ENCODE assay signal across 13 cellular contexts in the genomic region with DNA sequence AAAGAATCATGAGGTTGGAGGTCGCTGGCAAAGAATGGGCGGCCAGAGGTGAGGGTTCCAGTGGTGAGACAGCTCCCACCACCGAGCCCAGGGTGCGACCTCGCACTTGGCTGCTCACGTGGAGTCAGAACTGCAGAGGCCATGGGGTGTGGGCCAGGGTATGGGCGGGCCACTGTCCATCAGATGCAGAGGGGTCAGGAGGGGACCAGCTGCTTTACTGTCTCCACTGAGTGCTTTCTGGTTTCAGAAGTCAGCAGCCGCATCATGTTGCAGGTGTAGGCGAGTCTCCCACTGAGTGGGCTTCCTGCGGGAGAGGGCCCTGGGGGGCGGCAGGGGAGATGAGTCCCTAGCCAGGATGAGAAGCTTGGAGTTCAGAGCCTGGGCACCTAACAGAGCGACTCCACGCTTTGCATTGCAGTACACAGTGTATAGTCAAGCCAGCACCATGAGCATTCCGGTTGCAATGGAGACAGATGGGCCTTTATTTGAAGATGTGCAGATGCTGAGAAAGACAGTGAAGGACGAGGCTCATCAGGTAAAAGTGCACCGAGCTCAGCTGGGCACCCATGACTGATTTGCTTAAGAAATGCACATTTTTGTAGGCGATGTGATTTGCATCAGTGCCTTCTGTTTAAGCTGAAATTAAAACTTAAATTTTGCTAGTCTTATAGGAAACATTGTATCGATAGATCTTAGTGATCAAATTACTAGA. TPM values are rescaled to one million over a fixed set of nuclear protein-coding genes. Genes with fewer than 3 reads are reported as not detected.
A peak's percentile ranks its signal among the peaks of the same experiment; 100 is the strongest.
DNase-seq lines count a peak whose midpoint lies in the region; ATAC-seq, FAIRE-seq and TF ChIP-seq lines count a peak whose summit lies in the region.
"Had no signal": no experiment of that assay in that cellular context is flagged by ENCODE, and none has a peak within 500 bp of the region (broad histone marks: within the 10 kb centered on the region; RNA-seq: fewer than 3 reads in every experiment).

No MANE protein-coding gene starts in this region.

- POLR2A ChIA-PET in CD8-positive, alpha-beta T cell (lab: Charles Lee): no interaction called here
- POLR2A ChIA-PET in H1 (lab: Charles Lee; ENCODE audit: partially characterized antibody): interaction anchor here (0.7 to 4.5 kb wide), 3 partner anchors 21 to 46 kb away, joined by 3 to 21 read pairs (median 4); no protein-coding TSS in a partner anchor
- POLR2A ChIA-PET in naive thymus-derived CD8-positive, alpha-beta T cell (lab: Charles Lee): no interaction called here

- peak overlapping the region; percentile 59 to 82 for H3K4me2 ChIP-seq in H1 (ENCODE audit: insufficient read depth in 1 of 2, low read depth in 2 of 2, low read length in 2 of 2)

- no peak overlapping the region for H4K8ac ChIP-seq in H1 (ENCODE audit: extremely low read depth, insufficient read depth, low read length)

- H3K56ac ChIP-seq in H1 (replicated peaks; ENCODE audit: insufficient read length, low read depth, low read length): no peak overlapping the region

- no peaks in the 10 kb centered on the region for H4K20me1 ChIP-seq in H1 (replicated peaks in 1 of 2; ENCODE audit: control insufficient read depth in 1 of 2, insufficient read depth in 2 of 2, low read length in 2 of 2)

- H3K4me3 Mint-ChIP-seq in CD8-positive, alpha-beta T cell: no peak overlapping the region
- H3K4me3 Mint-ChIP-seq in naive thymus-derived CD8-positive, alpha-beta T cell: no peak overlapping the region
- H3K4me3 Mint-ChIP-seq: CD4-positive, alpha-beta memory T cell; IgD-negative memory B cell had no signal

- H3K79me1 ChIP-seq in H1 (ENCODE audit: low read depth, low read length): 0 out of 2 replicates have a peak, but pooled peaks cover 2% of the 10 kb centered on the region

- no peak for TF ChIP-seq EP300 in H1 (IDR thresholded peaks at IDR 0.05; ENCODE audit: borderline replicate concordance in 1 of 2, low read depth in 2 of 2, low read length in 2 of 2)

- H3K14ac ChIP-seq in H1 (ENCODE audit: insufficient read length): no peak overlapping the region

- no peak overlapping the region for H2BK15ac ChIP-seq in H1 (ENCODE audit: low read length)

- H3K36me3 Mint-ChIP-seq in CD8-positive, alpha-beta T cell: peaks cover 78% of the 10 kb centered on the region
- H3K36me3 Mint-ChIP-seq in naive thymus-derived CD8-positive, alpha-beta T cell: peaks cover 0 to 67% (median 6%) of the 10 kb centered on the region in 3 donors

- DNase-seq in CD8-positive, alpha-beta T cell: no peak
- DNase-seq in NT2/D1 (ENCODE audit: low read depth, low spot score): no peak
- DNase-seq in H1 (ENCODE audit: low read depth in 1 of 2, low spot score in 2 of 2): peak in 1 of 2 experiments; percentile 54
- DNase-seq in naive thymus-derived CD8-positive, alpha-beta T cell: no peak
- no peak for DNase-seq in AG20443 (ENCODE audit: low spot score)
- no peak for DNase-seq in putamen (ENCODE audit: low spot score)
- DNase-seq in stimulated activated CD4-positive, alpha-beta T cell treated with anti-CD3 and anti-CD28 coated beads, Interleukin-4, amount 100 ng/mL, for 1 hour: no peak
- DNase-seq in activated CD4-positive, CD25-positive, alpha-beta regulatory T cell treated with anti-CD3 and anti-CD28 coated beads, Interleukin-2, amount 50 U/mL, for 72 hours: no peak
- DNase-seq: activated CD8-positive, alpha-beta memory T cell treated with anti-CD3 and anti-CD28 coated beads, Interleukin-2, amount 50 U/mL, for 48 hours; CD4-positive, alpha-beta memory T cell; NCI-H2029 had no signal

- H2BK20ac ChIP-seq in H1 (ENCODE audit: low read length): 0 out of 2 replicates have a peak overlapping the region, but pooled peaks have one; percentile 44

- intact Hi-C loops in CD8-positive, alpha-beta T cell (cut with DNase I, micrococcal nuclease): no loop called here

- no peak overlapping the region for H2BK120ac ChIP-seq in H1 (replicated peaks; ENCODE audit: low read depth, low read length)

- WGBS in H1 (ENCODE audit: extremely low coverage in 1 of 2, insufficient coverage in 1 of 2, insufficient read length in 1 of 2, insufficient replicate concordance in 2 of 2, low coverage in 1 of 2, low lambda C conversion rate in 2 of 2, missing lambda C conversion rate in 1 of 2), 2 experiments: 51% methylated on average over 18 of the region's 18 CpGs; no CpG with 5 or more reads in 1 of the 2 experiments

- no peak overlapping the region for H2AFZ ChIP-seq in H1 (ENCODE audit: low read length)

- peak overlapping the region; percentile 80 for H3K27ac Mint-ChIP-seq in CD8-positive, alpha-beta T cell
- H3K27ac Mint-ChIP-seq in naive thymus-derived CD8-positive, alpha-beta T cell: peak overlapping the region in 6 of 10 donors; percentile 14 to 89 (median 64)

- H3K9ac ChIP-seq in NT2/D1 (ENCODE audit: insufficient read length, low read depth): peak overlapping the region; percentile 44
- no peak overlapping the region for H3K9ac ChIP-seq in H1 (replicated peaks in 1 of 4; ENCODE audit: extremely low read depth in 1 of 4, low read depth in 3 of 4, low read length in 3 of 4)

- TF ChIP-seq POLR2A in H1 (IDR thresholded peaks at IDR 0.05; ENCODE audit: control extremely low read depth in 1 of 2, low read depth in 2 of 2, low read length in 2 of 2): no peak

- no peak for ATAC-seq in CD8-positive, alpha-beta T cell
- ATAC-seq in naive thymus-derived CD8-positive, alpha-beta T cell: no peak

- no peaks in the 10 kb centered on the region for H3K4me1 Mint-ChIP-seq in CD8-positive, alpha-beta T cell (ENCODE audit: low read depth)
- H3K4me1 Mint-ChIP-seq in naive thymus-derived CD8-positive, alpha-beta T cell: peaks cover 0 to 8% (median 1%) of the 10 kb centered on the region in 4 donors

- no peaks in the 10 kb centered on the region for H3K27me3 Mint-ChIP-seq in CD8-positive, alpha-beta T cell (ENCODE audit: low read depth)
- no peaks in the 10 kb centered on the region for H3K27me3 Mint-ChIP-seq in naive thymus-derived CD8-positive, alpha-beta T cell
- H3K27me3 Mint-ChIP-seq: CD4-positive, alpha-beta memory T cell; IgD-negative memory B cell had no signal

- H2BK5ac ChIP-seq in H1 (ENCODE audit: low read depth, low read length): peak overlapping the region; percentile 83; the same call in 1 of the 2 replicates

- H4K91ac ChIP-seq in H1 (replicated peaks; ENCODE audit: insufficient read length, low read length): no peak overlapping the region

- H3K4me3 ChIP-seq in CD8-positive, alpha-beta T cell (ENCODE audit: low read depth, low read length): no peak overlapping the region
- H3K4me3 ChIP-seq in NT2/D1 (ENCODE audit: insufficient read length, low read depth): peak overlapping the region; percentile 8
- H3K4me3 ChIP-seq in H1 (ENCODE audit: extremely low read depth in 1 of 4, insufficient read depth in 2 of 4, low read depth in 3 of 4, low read length in 4 of 4): peak overlapping the region in 1 of 4 experiments; percentile 40; a peak in 2 of 8 replicates

- peak; percentile 36 for FAIRE-seq in H1 (lab: Jason Lieb, UNC)
- FAIRE-seq: astrocyte had no signal

- no peak for TF ChIP-seq RAD21 in H1 (IDR thresholded peaks at IDR 0.05 in 1 of 2, conservative IDR thresholded peaks at IDR 0.05 in 1 of 2; ENCODE audit: low read depth in 2 of 2, low read length in 2 of 2)

- no peak for TF ChIP-seq CTCF in CD8-positive, alpha-beta T cell (IDR thresholded peaks at IDR 0.05)
- no peak for TF ChIP-seq CTCF in H1 (IDR thresholded peaks at IDR 0.05; ENCODE audit: control extremely low read depth in 1 of 3, insufficient read depth in 1 of 3, low read depth in 1 of 3, low read length in 3 of 3)

- H3K4me1 ChIP-seq in CD8-positive, alpha-beta T cell (ENCODE audit: insufficient read depth, low read length): no peaks in the 10 kb centered on the region
- peaks cover 17% of the 10 kb centered on the region for H3K4me1 ChIP-seq in NT2/D1 (ENCODE audit: insufficient read depth, insufficient read length)
- H3K4me1 ChIP-seq in H1 (replicated peaks in 1 of 4; ENCODE audit: control insufficient read depth in 3 of 4, insufficient read depth in 4 of 4, low read length in 3 of 4): peaks cover 3 to 30% (median 18%) of the 10 kb centered on the region in 4 experiments

- peak overlapping the region; percentile 9; the same call in 1 of the 2 replicates for H3K18ac ChIP-seq in H1 (ENCODE audit: extremely low read depth, low read length)

- H3K79me2 ChIP-seq in H1 (ENCODE audit: control insufficient read depth in 1 of 2, insufficient read depth in 2 of 2, low read length in 2 of 2): no peaks in the 10 kb centered on the region

- H3K36me3 ChIP-seq in CD8-positive, alpha-beta T cell (ENCODE audit: insufficient read depth, low read length): peaks cover 51% of the 10 kb centered on the region
- H3K36me3 ChIP-seq in NT2/D1 (ENCODE audit: insufficient read depth, insufficient read length, low read length) (peaks cover 15% of the 10 kb centered on the region), H1 (ENCODE audit: control insufficient read depth in 2 of 4, insufficient read depth in 4 of 4, low read length in 3 of 4) (peaks cover 0 to 8% (median 0%) of the 10 kb centered on the region in 4 experiments; a peak in 5 of 8 replicates)

- H4K5ac ChIP-seq in H1 (ENCODE audit: insufficient read length, low read depth, low read length): peak overlapping the region; percentile 3

- H3K23me2 ChIP-seq in H1 (ENCODE audit: low read depth, low read length): no peaks in the 10 kb centered on the region

- no peaks in the 10 kb centered on the region for H3K9me3 ChIP-seq in CD8-positive, alpha-beta T cell (ENCODE audit: low read length)
- H3K9me3 ChIP-seq in NT2/D1 (ENCODE audit: insufficient read depth, low read length) (no peaks in the 10 kb centered on the region), H1 (ENCODE audit: insufficient read depth in 2 of 2, low read depth in 1 of 2, low read length in 1 of 2) (no peaks in the 10 kb centered on the region)

- no peaks in the 10 kb centered on the region for H3K27me3 ChIP-seq in CD8-positive, alpha-beta T cell (ENCODE audit: insufficient read depth, low read length)
- H3K27me3 ChIP-seq in NT2/D1 (ENCODE audit: insufficient read depth, insufficient read length) (no peaks in the 10 kb centered on the region), H1 (replicated peaks in 1 of 4; ENCODE audit: control insufficient read depth in 3 of 4, extremely low read depth in 1 of 4, insufficient read depth in 3 of 4, low read length in 3 of 4) (no peaks in the 10 kb centered on the region; a peak in 1 of 7 replicates)

- H3K4ac ChIP-seq in H1 (replicated peaks; ENCODE audit: insufficient read length, low read depth, low read length): no peak overlapping the region

- no peak overlapping the region for H2AK5ac ChIP-seq in H1 (ENCODE audit: low read depth, low read length)

- no peaks in the 10 kb centered on the region for H3K9me3 Mint-ChIP-seq in CD8-positive, alpha-beta T cell
- no peaks in the 10 kb centered on the region for H3K9me3 Mint-ChIP-seq in naive thymus-derived CD8-positive, alpha-beta T cell
- H3K9me3 Mint-ChIP-seq: IgD-negative memory B cell had no signal

- H2BK12ac ChIP-seq in H1 (ENCODE audit: low read depth, low read length): peak overlapping the region; percentile 72; the same call in 1 of the 2 replicates

- H3K23ac ChIP-seq in H1 (ENCODE audit: insufficient read length): no peak overlapping the region

- CTCF ChIA-PET in CD8-positive, alpha-beta T cell (lab: Charles Lee): no interaction called here
- CTCF ChIA-PET in H1 (lab: Charles Lee; ENCODE audit: partially characterized antibody): interaction anchor here (2.1 kb wide), 1 partner anchor 147 kb away, joined by 7 read pairs; no protein-coding TSS in a partner anchor

- no peak overlapping the region for H3K27ac ChIP-seq in CD8-positive, alpha-beta T cell (ENCODE audit: low read depth, low read length)
- no peak overlapping the region for H3K27ac ChIP-seq in H1 (ENCODE audit: low read depth, low read length)

RNA-seq across cellular contexts. Expression of a gene that starts 46.8 kb away (rescaled TPM):
- total RNA-seq in CD8-positive, alpha-beta T cell: 100 to 1,000 TPM; 359 TPM
- total RNA-seq in H1 (2021; fragmentation: NEBNext Ultra II Directional; extraction: Animal tissue kit (Norgen Biotek cat#: 25700)): 364 and 387 TPM in 2 replicates
- polyA plus RNA-seq in H1 (2011; rRNA removed): 238 and 257 TPM in 2 replicates
- polyA plus RNA-seq in H1 (2011; cell fraction: cytosol; rRNA removed): 174 TPM
- polyA plus RNA-seq in H1 (2011; cell fraction: nucleus; rRNA removed): 905 TPM
- polyA plus RNA-seq in H1 (2012, experiment 1 of 2): 300 to 369 TPM (median 332 TPM) in 4 replicates
- polyA plus RNA-seq in H1 (2012, experiment 2 of 2): 34.8 TPM
- polyA plus RNA-seq in H1 (2013, experiment 1 of 2): 163 TPM
- polyA plus RNA-seq in H1 (2013, experiment 2 of 2): 123 TPM
- 489 and 721 TPM in 2 replicates for polyA minus RNA-seq in H1 (2011; rRNA and poly(A)+ RNA removed)
- 350 TPM for polyA minus RNA-seq in H1 (2011; cell fraction: cytosol; rRNA and poly(A)+ RNA removed)
- 569 TPM for polyA minus RNA-seq in H1 (2011; cell fraction: nucleus; rRNA and poly(A)+ RNA removed)
- total RNA-seq in naive thymus-derived CD8-positive, alpha-beta T cell: 100 to 1,000 TPM; 257 to 278 TPM
- polyA plus RNA-seq in naive thymus-derived CD8-positive, alpha-beta T cell: 10 to 100 TPM; 23.4 to 42.0 (median 30.5) TPM
